In the genomic region with DNA sequence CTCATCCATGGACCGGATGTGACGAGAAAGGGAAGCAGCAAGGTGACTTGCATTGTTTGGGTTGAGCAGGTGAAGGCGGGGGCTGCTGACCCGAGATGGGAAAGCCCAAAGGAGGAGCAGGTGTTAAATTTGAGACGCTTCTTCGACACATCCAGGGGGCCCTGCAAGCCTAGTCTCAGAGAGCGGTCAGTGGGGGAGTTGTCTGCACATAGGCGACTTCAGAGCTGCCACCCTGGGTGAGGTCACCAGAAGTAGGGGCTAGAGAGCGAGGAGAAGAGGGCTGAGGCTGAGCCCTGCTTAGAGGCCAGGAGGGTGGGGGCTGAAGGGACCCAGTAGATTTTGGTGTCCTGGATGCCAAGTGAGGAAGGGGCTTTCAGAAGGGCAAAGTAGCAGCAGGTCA, we compare ENCODE assay signal across 32 cellular contexts.
"Had no signal": no experiment of that assay in that cellular context is flagged by ENCODE, and none has a peak within 500 bp of the region (broad histone marks: within the 10 kb centered on the region; RNA-seq: fewer than 3 reads in every experiment).

No MANE protein-coding gene starts in this region.

- H3K36me3 Mint-ChIP-seq: activated naive CD8-positive, alpha-beta T cell treated with anti-CD3 and anti-CD28 coated beads, Interleukin-2, amount 10 ng/mL, durations not matched to agents 7 days and 5 days; natural killer cell treated with Interleukin-12 subunit alpha and Interleukin-12 subunit beta and Interleukin-15 and Interleukin-18, amount 100 ng/mL, for 72 hours had no signal

- DNase-seq: activated B cell treated with CpG ODN at 0.5 μM for 24 hours; activated CD4-positive, alpha-beta T cell treated with anti-CD3 and anti-CD28 coated beads for 36 hours; activated CD8-positive, alpha-beta T cell treated with anti-CD3 and anti-CD28 coated beads, Interleukin-2, amount 10 ng/mL, durations not matched to agents 7 days and 5 days; activated effector memory CD4-positive, alpha-beta T cell treated with Interleukin-2 at 50 U/mL for 16 hours; activated naive CD4-positive, alpha-beta T cell treated with Interleukin-2 at 50 U/mL for 16 hours; activated naive CD8-positive, alpha-beta T cell treated with anti-CD3 and anti-CD28 coated beads, Interleukin-2, amount 10 ng/mL, durations not matched to agents 7 days and 5 days; activated T-cell treated with anti-CD3 and anti-CD28 coated beads for 4 hours; activated T-cell treated with anti-CD3 and anti-CD28 coated beads, Interleukin-2, amount 50 U/mL, for 72 hours; cortex of kidney; effector memory CD8-positive, alpha-beta T cell; erythroblast; heart right ventricle; kidney glomerular epithelial cell; left ventricle myocardium inferior; mesendoderm; mucosa of descending colon; pancreas; retina; stimulated activated CD4-positive, alpha-beta T cell treated with anti-CD3 and anti-CD28 coated beads, Interleukin-12 subunit alpha, Interleukin-12 subunit beta, amount 100 ng/mL, for 4 hours; stimulated activated CD4-positive, alpha-beta T cell treated with anti-CD3 and anti-CD28 coated beads, Interleukin-4, amount 100 ng/mL, for 1 hour; T-helper 2 cell had no signal

- H3K4me1 Mint-ChIP-seq: activated CD4-positive, alpha-beta T cell treated with anti-CD3 and anti-CD28 coated beads for 36 hours; activated naive CD8-positive, alpha-beta T cell treated with anti-CD3 and anti-CD28 coated beads, Interleukin-2, amount 10 ng/mL, durations not matched to agents 7 days and 5 days had no signal

- H3K9me3 ChIP-seq: ascending aorta, gastroesophageal sphincter, heart right ventricle, left ventricle myocardium inferior, mucosa of descending colon, neutrophil, pancreas, prostate gland had no signal

- ATAC-seq: activated CD4-positive, alpha-beta T cell treated with anti-CD3 and anti-CD28 coated beads for 36 hours; activated CD8-positive, alpha-beta T cell treated with anti-CD3 and anti-CD28 coated beads, Interleukin-2, amount 10 ng/mL, durations not matched to agents 7 days and 5 days; activated T-cell treated with anti-CD3 and anti-CD28 coated beads, Interleukin-2, amount 50 U/mL, for 72 hours; effector memory CD8-positive, alpha-beta T cell; gastroesophageal sphincter; heart right ventricle; mucosa of descending colon; natural killer cell treated with Interleukin-12 subunit alpha and Interleukin-12 subunit beta and Interleukin-15 and Interleukin-18, amount 100 ng/mL, for 72 hours; pancreas; sciatic nerve had no signal

- H3K4me3 ChIP-seq: ascending aorta, cardiac muscle cell, gastroesophageal sphincter, heart right ventricle, left ventricle myocardium inferior, lung, mucosa of descending colon, pancreas, prostate gland, skin epidermis had no signal

- H3K27me3 Mint-ChIP-seq: activated B cell treated with CpG ODN at 0.5 μM for 24 hours; activated CD4-positive, alpha-beta T cell treated with anti-CD3 and anti-CD28 coated beads for 36 hours; activated naive CD8-positive, alpha-beta T cell treated with anti-CD3 and anti-CD28 coated beads, Interleukin-2, amount 10 ng/mL, durations not matched to agents 7 days and 5 days; effector memory CD8-positive, alpha-beta T cell; stimulated activated naive CD8-positive, alpha-beta T cell treated with anti-CD3 and anti-CD28 coated beads, Interleukin-15, Interleukin-2, amounts not matched to agents 100 ng/mL and 50 ng/mL, for 24 hours had no signal

- H3K27me3 ChIP-seq: ascending aorta, cardiac muscle cell, gastroesophageal sphincter, heart right ventricle, pancreas had no signal

- H3K27ac ChIP-seq: cardiac muscle cell, heart right ventricle, left ventricle myocardium inferior, neutrophil, pancreas, prostate gland, skin epidermis had no signal

- H3K4me1 ChIP-seq: pancreas, prostate gland had no signal

- H3K9me3 Mint-ChIP-seq: activated B cell treated with CpG ODN at 0.5 μM for 24 hours; activated naive CD8-positive, alpha-beta T cell treated with anti-CD3 and anti-CD28 coated beads, Interleukin-2, amount 10 ng/mL, durations not matched to agents 7 days and 5 days; activated T-cell treated with anti-CD3 and anti-CD28 coated beads, Interleukin-2, amount 50 U/mL, for 72 hours; effector memory CD8-positive, alpha-beta T cell; natural killer cell treated with Interleukin-12 subunit alpha and Interleukin-12 subunit beta and Interleukin-15 and Interleukin-18, amount 100 ng/mL, for 72 hours; stimulated activated naive CD8-positive, alpha-beta T cell treated with anti-CD3 and anti-CD28 coated beads, Interleukin-15, Interleukin-2, amounts not matched to agents 100 ng/mL and 50 ng/mL, for 24 hours had no signal

- H3K36me3 ChIP-seq: cardiac muscle cell, neutrophil had no signal

- H3K4me3 Mint-ChIP-seq: activated B cell treated with CpG ODN at 0.5 μM for 24 hours; activated CD4-positive, alpha-beta T cell treated with anti-CD3 and anti-CD28 coated beads for 36 hours; activated CD8-positive, alpha-beta T cell treated with anti-CD3 and anti-CD28 coated beads, Interleukin-2, amount 10 ng/mL, durations not matched to agents 7 days and 5 days; activated naive CD8-positive, alpha-beta T cell treated with anti-CD3 and anti-CD28 coated beads, Interleukin-2, amount 10 ng/mL, durations not matched to agents 7 days and 5 days; activated T-cell treated with anti-CD3 and anti-CD28 coated beads, Interleukin-2, amount 50 U/mL, for 72 hours; brain; effector memory CD8-positive, alpha-beta T cell; natural killer cell treated with Interleukin-12 subunit alpha and Interleukin-12 subunit beta and Interleukin-15 and Interleukin-18, amount 100 ng/mL, for 72 hours; stimulated activated naive CD8-positive, alpha-beta T cell treated with anti-CD3 and anti-CD28 coated beads, Interleukin-15, Interleukin-2, amounts not matched to agents 100 ng/mL and 50 ng/mL, for 24 hours had no signal

- H3K27ac Mint-ChIP-seq: activated B cell treated with CpG ODN at 0.5 μM for 24 hours; activated CD4-positive, alpha-beta T cell treated with anti-CD3 and anti-CD28 coated beads for 36 hours; activated CD8-positive, alpha-beta T cell treated with anti-CD3 and anti-CD28 coated beads, Interleukin-2, amount 10 ng/mL, durations not matched to agents 7 days and 5 days; activated naive CD8-positive, alpha-beta T cell treated with anti-CD3 and anti-CD28 coated beads, Interleukin-2, amount 10 ng/mL, durations not matched to agents 7 days and 5 days; activated T-cell treated with anti-CD3 and anti-CD28 coated beads, Interleukin-2, amount 50 U/mL, for 72 hours; brain; effector memory CD8-positive, alpha-beta T cell; natural killer cell treated with Interleukin-12 subunit alpha and Interleukin-12 subunit beta and Interleukin-15 and Interleukin-18, amount 100 ng/mL, for 72 hours; stimulated activated naive CD8-positive, alpha-beta T cell treated with anti-CD3 and anti-CD28 coated beads, Interleukin-15, Interleukin-2, amounts not matched to agents 100 ng/mL and 50 ng/mL, for 24 hours had no signal
